In the genomic region with DNA sequence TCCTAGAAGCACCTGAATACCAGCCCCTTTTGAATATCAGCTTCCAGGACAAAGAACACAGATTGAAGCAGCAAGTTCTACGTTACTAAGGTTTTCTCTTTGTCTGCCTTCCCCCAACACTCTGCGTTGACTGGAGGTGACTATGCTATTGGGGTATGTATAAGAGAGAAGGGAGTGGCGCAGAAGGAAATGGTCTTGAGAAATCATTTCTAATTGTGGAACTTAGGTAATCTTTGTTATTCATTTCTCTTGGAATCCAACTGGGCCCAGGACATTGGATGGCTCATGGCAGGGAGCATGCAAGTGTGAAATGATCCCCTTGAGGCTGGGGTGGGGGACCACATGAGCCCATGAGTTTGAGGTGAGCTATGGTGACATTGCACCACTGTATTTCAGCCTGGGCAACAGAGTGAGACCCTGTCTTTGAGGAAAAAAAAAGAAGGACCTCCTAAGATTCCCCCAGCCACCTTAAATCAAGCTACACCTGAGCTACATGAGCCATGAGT, we compare ENCODE assay signal across 10 cellular contexts. TPM values are rescaled to one million over a fixed set of nuclear protein-coding genes. Genes with fewer than 3 reads are reported as not detected.
DNase-seq lines count a peak whose midpoint lies in the region; ATAC-seq and TF ChIP-seq lines count a peak whose summit lies in the region.
"Had no signal": no experiment of that assay in that cellular context is flagged by ENCODE, and none has a peak within 500 bp of the region (broad histone marks: within the 10 kb centered on the region; RNA-seq: fewer than 3 reads in every experiment).

No MANE protein-coding gene starts in this region.

- H3K36me3 Mint-ChIP-seq in type B pancreatic cell (no peaks in the 10 kb centered on the region), glutamatergic neuron (ENCODE audit: unreplicated experiment) (no peaks in the 10 kb centered on the region)

- H3K4me3 Mint-ChIP-seq in type B pancreatic cell (no peak overlapping the region), glutamatergic neuron (ENCODE audit: unreplicated experiment) (no peak overlapping the region)
- H3K4me3 Mint-ChIP-seq: nephron had no signal

- DNase-seq in SKM-1 (lab: John Stamatoyannopoulos, UW; ENCODE audit: unreplicated experiment) (peak; percentile 45), fibroblast of the aortic adventitia (ENCODE audit: low read depth) (peak; percentile 96), type B pancreatic cell (ENCODE audit: extremely low spot score, unreplicated experiment) (no peak), putamen (ENCODE audit: low spot score) (no peak), glutamatergic neuron (no peak)
- DNase-seq in effector CD4-positive, alpha-beta T cell = no peak
- DNase-seq: activated naive CD4-positive, alpha-beta T cell; NCI-H2107 had no signal

- TF ChIP-seq CTCF in fibroblast of the aortic adventitia (IDR thresholded peaks at IDR 0.05; ENCODE audit: insufficient read depth, low read length) = no peak
- TF ChIP-seq CTCF in type B pancreatic cell (conservative IDR thresholded peaks at IDR 0.05) = no peak
- TF ChIP-seq CTCF in glutamatergic neuron (IDR thresholded peaks at IDR 0.05; ENCODE audit: partially characterized antibody, unreplicated experiment) = no peak

- H3K4me3 ChIP-seq in fibroblast of the aortic adventitia (ENCODE audit: low read depth, low read length) = no peak overlapping the region

- H3K4me1 Mint-ChIP-seq in type B pancreatic cell (ENCODE audit: unreplicated experiment) = no peaks in the 10 kb centered on the region
- H3K4me1 Mint-ChIP-seq in glutamatergic neuron (ENCODE audit: low read depth, unreplicated experiment) = no peaks in the 10 kb centered on the region
- H3K4me1 Mint-ChIP-seq: nephron had no signal

- H3K27me3 Mint-ChIP-seq in type B pancreatic cell (peaks cover 3% of the 10 kb centered on the region), glutamatergic neuron (ENCODE audit: unreplicated experiment) (peaks cover 5% of the 10 kb centered on the region)

- H3K9me3 Mint-ChIP-seq in type B pancreatic cell (no peaks in the 10 kb centered on the region), glutamatergic neuron (ENCODE audit: unreplicated experiment) (peaks cover 2% of the 10 kb centered on the region)
- H3K9me3 Mint-ChIP-seq: nephron had no signal

- peak; percentile 3 for ATAC-seq in HG02870 (IDR thresholded peaks at IDR 0.05; ENCODE audit: unreplicated experiment)

- peak overlapping the region; percentile 61 for H3K27ac Mint-ChIP-seq in type B pancreatic cell
- no peak overlapping the region for H3K27ac Mint-ChIP-seq in glutamatergic neuron (ENCODE audit: unreplicated experiment)
- H3K27ac Mint-ChIP-seq: nephron had no signal

RNA-seq across cellular contexts. Expression of a gene that starts 29.7 kb away (rescaled TPM):
- 3.1 TPM in 1 of 2 replicates, not detected in the other for total RNA-seq in fibroblast of the aortic adventitia (ENCODE audit: low replicate concordance)
- total RNA-seq in type B pancreatic cell (ENCODE audit: low replicate concordance) = 2.5 and 7.7 TPM in 2 replicates
- 1.3 TPM for total RNA-seq in glutamatergic neuron (ENCODE audit: unreplicated experiment)

Comparison
In these comparisons a context has a peak if more than half of its experiments do, and no peak if none do; other contexts are left out.
1. DNase-seq: peak in SKM-1 (single experiment) and fibroblast of the aortic adventitia (single experiment); none in type B pancreatic cell (single experiment), effector CD4-positive, alpha-beta T cell (single experiment), putamen (single experiment) and glutamatergic neuron (single experiment).